ENCODE assay signal across 22 cellular contexts in the genomic region with DNA sequence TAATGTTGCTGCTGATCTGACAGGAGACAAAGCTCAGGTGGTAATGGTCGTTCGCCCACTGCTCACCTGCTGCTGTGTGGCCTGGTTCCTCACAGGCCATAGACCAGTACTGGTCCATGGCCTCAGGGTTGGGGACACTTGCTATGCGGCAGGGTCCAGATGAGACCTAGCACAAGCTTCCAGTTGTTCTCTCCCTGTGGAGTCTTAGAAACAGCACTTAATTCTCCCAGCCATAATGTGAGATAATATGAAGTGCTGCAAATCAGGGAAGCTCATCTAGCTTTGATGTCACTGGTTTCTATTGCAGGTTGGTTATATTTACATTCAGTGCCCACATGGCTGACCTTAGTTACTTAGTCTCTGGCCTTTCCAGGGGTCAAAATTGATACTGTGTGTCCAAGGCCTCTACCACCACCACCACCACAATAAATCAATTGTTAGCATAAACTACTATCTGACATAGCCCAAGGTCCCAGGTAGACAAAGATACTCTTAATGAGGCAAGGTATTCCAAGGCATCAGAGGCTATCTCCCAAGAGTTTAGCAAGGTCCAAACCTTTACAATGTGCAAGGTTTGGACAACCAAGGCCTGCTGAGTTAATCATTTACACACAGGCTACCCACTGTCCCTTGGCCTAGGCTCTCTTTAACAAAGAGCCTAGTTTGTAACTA. TPM values are rescaled to one million over a fixed set of nuclear protein-coding genes. Genes with fewer than 3 reads are reported as not detected.
DNase-seq lines count a peak whose midpoint lies in the region; ATAC-seq, FAIRE-seq and TF ChIP-seq lines count a peak whose summit lies in the region.
"Had no signal": no experiment of that assay in that cellular context is flagged by ENCODE, and none has a peak within 500 bp of the region (broad histone marks: within the 10 kb centered on the region; RNA-seq: fewer than 3 reads in every experiment).

No MANE protein-coding gene starts in this region.

- no peak for TF ChIP-seq CTCF in MM.1S (IDR thresholded peaks at IDR 0.05; ENCODE audit: low read length)
- no peak for TF ChIP-seq CTCF in body of pancreas (IDR thresholded peaks at IDR 0.05)

- H3K4me3 Mint-ChIP-seq in naive thymus-derived CD8-positive, alpha-beta T cell: peak overlapping the region in 6 of 10 donors; percentile 12 to 86 (median 36)
- H3K4me3 Mint-ChIP-seq: B cell, CD14-positive monocyte had no signal

- peaks cover 49% of the 10 kb centered on the region for H3K4me1 ChIP-seq in MM.1S (ENCODE audit: low read length)
- H3K4me1 ChIP-seq in body of pancreas: peaks cover 32% of the 10 kb centered on the region

- peak overlapping the region; percentile 92 to 99 (median 98) for H3K27ac Mint-ChIP-seq in naive thymus-derived CD8-positive, alpha-beta T cell
- H3K27ac Mint-ChIP-seq: B cell, CD14-positive monocyte had no signal

- WGBS in body of pancreas, 2 donors: 62 to 79% methylated on average over 3 of the region's 3 CpGs

- peak overlapping the region; percentile 83; the same call in 1 of the 2 replicates for H3K27ac ChIP-seq in MM.1S (ENCODE audit: low read length)
- H3K27ac ChIP-seq in body of pancreas: peak overlapping the region in 3 of 4 donors; percentile 6 to 59 (median 59)
- H3K27ac ChIP-seq: A549, SJCRH30 had no signal

- no peak overlapping the region for H3K9ac ChIP-seq in MM.1S (ENCODE audit: low read length)

- no peaks in the 10 kb centered on the region for H3K27me3 Mint-ChIP-seq in naive thymus-derived CD8-positive, alpha-beta T cell
- H3K27me3 Mint-ChIP-seq: B cell had no signal

- peaks cover 38% of the 10 kb centered on the region for H3F3A ChIP-seq in MM.1S (ENCODE audit: insufficient read depth, low read length)

- H3K36me3 ChIP-seq in MM.1S (replicated peaks; ENCODE audit: insufficient read depth, low read length): no peaks in the 10 kb centered on the region
- no peaks in the 10 kb centered on the region for H3K36me3 ChIP-seq in body of pancreas (replicated peaks in 1 of 2; ENCODE audit: insufficient read depth in 1 of 2, low read depth in 2 of 2)

- POLR2A ChIA-PET in naive thymus-derived CD8-positive, alpha-beta T cell (lab: Charles Lee): interaction anchor here (1.9 to 7.4 kb wide), 3 partner anchors 12 to 171 kb away, joined by 8 to 71 read pairs (median 53); a partner anchor contains a TSS

- peaks cover 28 to 77% (median 65%) of the 10 kb centered on the region in 4 donors for H3K4me1 Mint-ChIP-seq in naive thymus-derived CD8-positive, alpha-beta T cell
- H3K4me1 Mint-ChIP-seq: CD14-positive monocyte had no signal

- H3K9me3 ChIP-seq in MM.1S (replicated peaks; ENCODE audit: insufficient read depth, low read length) (no peaks in the 10 kb centered on the region), body of pancreas (no peaks in the 10 kb centered on the region)
- H3K9me3 ChIP-seq: A549, SJCRH30 had no signal

- peak; percentile 21 for FAIRE-seq in GM12892 (lab: Jason Lieb, UNC)
- FAIRE-seq: A549, H54, RCC 7860 had no signal

- H3K4me3 ChIP-seq in MM.1S (ENCODE audit: low read length): no peak overlapping the region
- H3K4me3 ChIP-seq in body of pancreas: no peak overlapping the region
- H3K4me3 ChIP-seq: A549, SJCRH30 had no signal

- peak overlapping the region; percentile 82 for H3K4me2 ChIP-seq in MM.1S (ENCODE audit: low read depth, low read length)
- H3K4me2 ChIP-seq: A549 had no signal

- H2AFZ ChIP-seq in MM.1S (ENCODE audit: low read length): no peak overlapping the region

- no peak for TF ChIP-seq POLR2A in GM12892 (IDR thresholded peaks at IDR 0.05; ENCODE audit: low read depth, low read length)
- TF ChIP-seq POLR2A in body of pancreas (IDR thresholded peaks at IDR 0.05): no peak

- H4K20me1 ChIP-seq in MM.1S (ENCODE audit: insufficient read depth, low read length): no peaks in the 10 kb centered on the region

- no peak for ATAC-seq in body of pancreas
- ATAC-seq in naive thymus-derived CD8-positive, alpha-beta T cell: no peak
- ATAC-seq: A549 had no signal

- intact Hi-C loops in body of pancreas (cut with DNase I): loop anchor here (10.0 kb wide), 1 partner anchor 167 kb away; no protein-coding TSS in a partner anchor

- no peaks in the 10 kb centered on the region for H3K9me2 ChIP-seq in MM.1S (replicated peaks; ENCODE audit: insufficient read depth, low read length)

- DNase-seq in GM12892 (ENCODE audit: insufficient read length): no peak
- DNase-seq in MM.1S: no peak
- DNase-seq in body of pancreas: peak in 1 of 4 donors; percentile 12
- DNase-seq in naive thymus-derived CD8-positive, alpha-beta T cell: no peak
- DNase-seq in stimulated activated CD4-positive, alpha-beta T cell treated with anti-CD3 and anti-CD28 coated beads, Interleukin-4, amount 100 ng/mL, for 4 hours: no peak
- DNase-seq in NCI-H2029 treated with DMSO at 0.1 percent for 48 hours (lab: John Stamatoyannopoulos, UW): no peak
- no peak for DNase-seq in stimulated activated naive CD4-positive, alpha-beta T cell treated with Interleukin-2 at 50 U/mL for 16 hours (lab: John Stamatoyannopoulos, UW)
- DNase-seq: EL, GF-D8, NCI-H1092, NCI-H1436 treated with DMSO at 0.1 percent for 48 hours, NCI-H2029, NCI-H226, NCI-H510A treated with DMSO at 0.1 percent for 48 hours, NCI-H748 treated with DMSO at 0.1 percent for 48 hours, OCI-M1, SJCRH30 had no signal

- no peaks in the 10 kb centered on the region for H3K79me2 ChIP-seq in MM.1S (ENCODE audit: low read length)

- H3K36me3 Mint-ChIP-seq in naive thymus-derived CD8-positive, alpha-beta T cell: peaks cover 4 to 21% (median 6%) of the 10 kb centered on the region in 3 donors

- no peaks in the 10 kb centered on the region for H3K27me3 ChIP-seq in MM.1S (replicated peaks; ENCODE audit: insufficient read depth, low read length)
- no peaks in the 10 kb centered on the region for H3K27me3 ChIP-seq in body of pancreas
- H3K27me3 ChIP-seq: SJCRH30 had no signal

- H3K9me3 Mint-ChIP-seq in naive thymus-derived CD8-positive, alpha-beta T cell: peaks cover 0 to 9% (median 0%) of the 10 kb centered on the region in 9 donors

RNA-seq across cellular contexts. Expression of a gene that starts 11.0 kb away (rescaled TPM):
- 4.3 TPM for polyA plus RNA-seq in GM12892 (2012; ENCODE audit: missing spikeins)
- total RNA-seq in body of pancreas: 1 to 10 TPM in 1 of 2 donors, under 1 TPM in 1; 0.33 to 2.6 TPM
- total RNA-seq in naive thymus-derived CD8-positive, alpha-beta T cell: 10 to 100 TPM; 10.9 to 12.7 TPM
- polyA plus RNA-seq in naive thymus-derived CD8-positive, alpha-beta T cell: 1 to 10 TPM; 1.8 to 4.0 (median 3.2) TPM
